Comparison of ENCODE assay signal across 11 cellular contexts in the genomic region with DNA sequence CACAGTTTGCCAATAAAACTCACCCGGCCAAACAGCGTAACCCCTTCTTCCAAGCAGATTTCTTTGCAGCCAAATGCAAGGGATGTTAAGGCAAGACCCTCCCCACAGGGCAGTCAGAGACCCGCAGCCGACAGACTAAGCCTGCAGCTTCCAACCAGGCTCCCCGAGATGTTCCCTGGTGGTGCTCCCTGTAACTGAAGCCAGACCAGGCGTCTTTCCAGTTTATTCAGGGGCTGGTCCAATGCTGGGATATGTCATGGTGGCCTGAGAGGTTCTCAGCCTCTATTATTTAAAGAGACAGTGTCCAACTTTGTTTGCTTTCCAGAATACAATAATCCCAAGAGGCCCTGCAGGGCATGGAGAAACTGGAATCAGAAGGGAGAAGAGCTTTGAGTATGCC. TPM values are rescaled to one million over a fixed set of nuclear protein-coding genes. Genes with fewer than 3 reads are reported as not detected.
A peak's percentile ranks its signal among the peaks of the same experiment; 100 is the strongest.
DNase-seq lines count a peak whose midpoint lies in the region; ATAC-seq, FAIRE-seq and TF ChIP-seq lines count a peak whose summit lies in the region.
"Had no signal": no experiment of that assay in that cellular context is flagged by ENCODE, and none has a peak within 500 bp of the region (broad histone marks: within the 10 kb centered on the region; RNA-seq: fewer than 3 reads in every experiment).

A gene (minus strand): TSS at position 196 of the 400 bp plus-strand sequence. CDS start 4,599 bp downstream, outside the sequence.

- no peaks in the 10 kb centered on the region for H3K79me2 ChIP-seq in HepG2 (ENCODE audit: insufficient read depth, low read length)

- H3K36me3 ChIP-seq in lower lobe of right lung (no peaks in the 10 kb centered on the region), stomach smooth muscle (ENCODE audit: control insufficient read depth in 2 of 2, insufficient read depth in 2 of 2, low read length in 2 of 2) (no peaks in the 10 kb centered on the region), HepG2 (replicated peaks in 1 of 2; ENCODE audit: control insufficient read depth in 1 of 2, insufficient read depth in 2 of 2, low read length in 2 of 2) (no peaks in the 10 kb centered on the region)

- intact Hi-C loops in lower lobe of right lung (cut with DNase I) (no loop called here), HepG2 (cut with micrococcal nuclease; ENCODE audit: unreplicated experiment) (loop anchor here (10.0 kb wide), 1 partner anchor 110 kb away; no protein-coding TSS in a partner anchor)

- 51% methylated on average over 4 of the region's 6 CpGs for whole genome bisulfite sequencing in HepG2 (ENCODE audit: low lambda C conversion rate)

- H3K27me3 ChIP-seq in lower lobe of right lung (ENCODE audit: low read depth) (peaks cover 12% of the 10 kb centered on the region), stomach smooth muscle (ENCODE audit: control insufficient read depth in 1 of 2, insufficient read depth in 2 of 2, low read length in 2 of 2) (no peaks in the 10 kb centered on the region), HepG2 (ENCODE audit: control insufficient read depth in 1 of 2, insufficient read depth in 2 of 2, low read length in 2 of 2) (peaks cover 16 to 63% of the 10 kb centered on the region in 2 experiments)

- H3K4me1 ChIP-seq in lower lobe of right lung (peaks cover 17% of the 10 kb centered on the region), stomach smooth muscle (ENCODE audit: control insufficient read depth, insufficient read depth, low read length) (peaks cover 34% of the 10 kb centered on the region), HepG2 (ENCODE audit: insufficient read depth, low read length) (peaks cover 33% of the 10 kb centered on the region)

- H3K9me3 ChIP-seq in lower lobe of right lung (no peaks in the 10 kb centered on the region), stomach smooth muscle (ENCODE audit: control insufficient read depth in 2 of 2, low read length in 2 of 2) (no peaks in the 10 kb centered on the region), HepG2 (ENCODE audit: low read length) (no peaks in the 10 kb centered on the region)

- no peak for TF ChIP-seq RAD21 in HepG2 (CRISPR knock-in tag; IDR thresholded peaks at IDR 0.05)

- DNase-seq in H4 (ENCODE audit: low spot score) (no peak), ecto neural progenitor cell (ENCODE audit: low spot score) (peak; percentile 43), lower lobe of right lung (no peak), GM13976 (ENCODE audit: low spot score) (no peak), HepG2 (ENCODE audit: low spot score) (no peak), DMS79 treated with DMSO at 0.1 percent for 48 hours (lab: John Stamatoyannopoulos, UW) (no peak), SKM-1 (lab: John Stamatoyannopoulos, UW; ENCODE audit: unreplicated experiment) (no peak)
- DNase-seq: amniotic stem cell, NCI-H1436, RPMI8226 had no signal

- TF ChIP-seq EP300 in HepG2 (IDR thresholded peaks at IDR 0.05; ENCODE audit: low read depth in 2 of 2, low read length in 2 of 2) (no peak), HepG2 (CRISPR knock-in tag; IDR thresholded peaks at IDR 0.05; ENCODE audit: borderline replicate concordance) (no peak)

- in situ Hi-C loops in GM13976 (cut with MboI; ENCODE audit: low sequenced_read_pairs, unreplicated experiment): no loop called here
- in situ Hi-C loops in HepG2 (cut with HindIII; ENCODE audit: extremely low pct_ligation_motif_present, low pct_unique_long_range_greater_than_20kb): no loop called here

- POLR2A ChIA-PET in HepG2 (lab: Yijun Ruan, JAX): no interaction called here

- H4K20me1 ChIP-seq in HepG2 (ENCODE audit: insufficient read depth, low read length): no peaks in the 10 kb centered on the region

- H3K9ac ChIP-seq in stomach smooth muscle (ENCODE audit: low read length in 2 of 2) (peak within 1 kb of the TSS in 1 of 2 donors; percentile 29), HepG2 (ENCODE audit: insufficient read depth, low read depth, low read length) (no peak within 1 kb of the TSS)

- no peak within 1 kb of the TSS for H3K4me2 ChIP-seq in HepG2 (ENCODE audit: low read depth, low read length)

- CTCF ChIA-PET in HepG2 (lab: Yijun Ruan, JAX; ENCODE audit: low intra/inter-chr PET ratio, low total read pairs): no interaction called here

- no peak for FAIRE-seq in HepG2 (lab: Jason Lieb, UNC)

- H3K4me3 ChIP-seq in lower lobe of right lung: peak within 1 kb of the TSS; percentile 69
- peak within 1 kb of the TSS; percentile 44 to 98 for H3K4me3 ChIP-seq in stomach smooth muscle (ENCODE audit: low read length in 2 of 2)
- no peak within 1 kb of the TSS for H3K4me3 ChIP-seq in HepG2 (replicated peaks in 1 of 3; ENCODE audit: insufficient read depth in 1 of 3, low read depth in 2 of 3, low read length in 3 of 3)

- H2AFZ ChIP-seq in HepG2 (ENCODE audit: low read length): no peak within 1 kb of the TSS

- peak within 1 kb of the TSS; percentile 46 for H3K27ac ChIP-seq in lower lobe of right lung
- H3K27ac ChIP-seq in stomach smooth muscle (ENCODE audit: low read length): no peak within 1 kb of the TSS
- no peak within 1 kb of the TSS for H3K27ac ChIP-seq in HepG2 (ENCODE audit: extremely low read length, insufficient read depth, low read length)

- ATAC-seq in lower lobe of right lung (no peak), HepG2 (no peak)

- TF ChIP-seq POLR2A in HepG2 (IDR thresholded peaks at IDR 0.05; ENCODE audit: insufficient read depth in 1 of 2, low read depth in 2 of 2, low read length in 2 of 2): no peak

- no peak for TF ChIP-seq CTCF in lower lobe of right lung (IDR thresholded peaks at IDR 0.05)
- TF ChIP-seq CTCF in GM13976 (IDR thresholded peaks at IDR 0.05; ENCODE audit: borderline replicate concordance, control extremely low read depth, extremely low read depth, insufficient read depth, missing control alignments): no peak
- TF ChIP-seq CTCF in HepG2 (CRISPR knock-in tag; IDR thresholded peaks at IDR 0.05): no peak

- no TSS peak for BruUV-seq in HepG2 (replicated peaks; lab: Mats Ljungman, UMichigan)

RNA-seq across cellular contexts. Expression of the gene that starts here (rescaled TPM):
- total RNA-seq in H4 (2014; rRNA removed; shearing (Covaris generic)): 18.5 and 27.4 TPM in 2 replicates
- total RNA-seq in lower lobe of right lung (125 TPM), HepG2 (2016; rRNA removed; fragmentation: Illumina TruSeq; extraction: Trizol) (3.0 and 5.7 TPM in 2 replicates)
- total RNA-seq in HepG2 (2016; cell fraction: cytosol; rRNA removed; fragmentation: Illumina TruSeq; extraction: Trizol; ENCODE audit: low read depth): 1.5 and 1.9 TPM in 2 replicates
- 3.5 and 5.4 TPM in 2 replicates for total RNA-seq in HepG2 (2016; cell fraction: insoluble cytoplasmic fraction; rRNA removed; fragmentation: Illumina TruSeq; extraction: Trizol)
- 3.1 and 3.8 TPM in 2 replicates for total RNA-seq in HepG2 (2016; cell fraction: membrane; rRNA removed; fragmentation: Illumina TruSeq; extraction: Trizol)
- total RNA-seq in HepG2 (2016; cell fraction: nucleus; rRNA removed; fragmentation: Illumina TruSeq; extraction: Trizol): 6.1 and 6.3 TPM in 2 replicates
- polyA plus RNA-seq in HepG2 (2011; rRNA removed): 5.0 and 6.2 TPM in 2 replicates
- 4.9 and 5.8 TPM in 2 replicates for polyA plus RNA-seq in HepG2 (2011; cell fraction: cytosol; rRNA removed)
- 1.8 TPM in 2 replicates for polyA plus RNA-seq in HepG2 (2011; cell fraction: nucleus; rRNA removed)
- polyA plus RNA-seq in HepG2 (2012): 2.1 and 2.7 TPM in 2 replicates
- polyA plus RNA-seq in HepG2 (2016; cell fraction: cytosol; fragmentation: Illumina TruSeq; extraction: Trizol; ENCODE audit: low read depth): 1.7 TPM in 2 replicates
- polyA plus RNA-seq in HepG2 (2016; cell fraction: insoluble cytoplasmic fraction; fragmentation: Illumina TruSeq; extraction: Trizol; ENCODE audit: low read depth): 4.9 and 5.5 TPM in 2 replicates
- 2.7 and 3.3 TPM in 2 replicates for polyA plus RNA-seq in HepG2 (2016; cell fraction: membrane; fragmentation: Illumina TruSeq; extraction: Trizol; ENCODE audit: low read depth)
- polyA plus RNA-seq in HepG2 (2016; cell fraction: nucleus; fragmentation: Illumina TruSeq; extraction: Trizol; ENCODE audit: insufficient read depth, low read depth): 11.9 and 12.2 TPM in 2 replicates
- polyA minus RNA-seq in HepG2 (2011; rRNA and poly(A)+ RNA removed; ENCODE audit: low replicate concordance): 34.6 and 99.7 TPM in 2 replicates
- 4.0 and 4.3 TPM in 2 replicates for polyA minus RNA-seq in HepG2 (2011; cell fraction: cytosol; rRNA and poly(A)+ RNA removed)
- polyA minus RNA-seq in HepG2 (2011; cell fraction: nucleus; rRNA and poly(A)+ RNA removed): 3.0 and 3.1 TPM in 2 replicates

Comparison
In these comparisons a context has a peak if more than half of its experiments do, and no peak if none do; other contexts are left out.
1. H3K4me3 ChIP-seq: peak in lower lobe of right lung (single experiment) and stomach smooth muscle (2 of 2); none in HepG2 (0 of 3).